In the genomic region with DNA sequence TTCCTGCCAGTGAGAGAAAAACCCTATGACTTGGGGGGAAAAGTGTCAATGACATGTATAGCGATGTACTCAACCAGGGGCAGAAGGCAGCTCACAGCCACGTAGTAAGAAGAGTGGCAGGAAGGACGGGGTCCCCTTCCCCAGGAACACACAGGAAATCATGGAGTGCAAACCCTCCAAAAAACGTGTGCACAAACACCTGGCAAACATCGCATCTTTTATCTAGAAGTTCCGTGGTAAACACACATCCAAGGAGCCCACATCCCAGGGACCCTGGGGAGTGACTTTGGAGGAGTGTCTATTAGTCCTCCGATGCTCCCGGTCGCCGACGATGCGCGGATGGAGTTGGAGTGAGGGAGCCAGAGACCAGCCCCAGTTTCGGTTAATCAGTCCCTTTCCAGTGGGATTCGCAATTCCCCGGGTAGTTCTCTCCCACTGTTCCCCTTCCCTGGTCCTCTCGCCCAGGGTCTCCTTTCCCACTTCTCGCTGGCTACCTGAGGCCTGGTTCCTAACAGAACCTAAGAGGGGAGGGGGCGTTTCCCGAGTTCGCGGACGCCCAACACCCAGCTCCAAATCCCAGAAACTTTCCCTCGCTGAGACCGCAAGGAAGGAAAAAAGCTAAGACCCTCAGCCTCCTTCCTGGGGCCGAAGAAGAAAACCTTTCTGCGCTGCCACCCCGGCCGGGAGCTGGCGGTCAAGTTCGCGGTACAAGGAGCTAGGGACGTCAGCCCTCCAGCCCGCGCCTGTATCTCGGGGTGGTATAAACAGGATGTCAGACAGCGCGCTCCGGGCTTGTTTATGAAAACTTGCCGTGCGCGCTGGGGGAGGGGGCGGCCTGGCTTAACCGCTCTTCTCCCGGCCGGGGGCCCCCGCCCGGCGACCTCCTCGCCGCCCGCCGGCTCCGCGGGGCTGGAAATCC, we compare ENCODE assay signal across 8 cellular contexts. TPM values are rescaled to one million over a fixed set of nuclear protein-coding genes. Genes with fewer than 3 reads are reported as not detected.
DNase-seq lines count a peak whose midpoint lies in the region; ATAC-seq and TF ChIP-seq lines count a peak whose summit lies in the region.

No MANE protein-coding gene starts in this region.

- DNase-seq in ELF-1 (ENCODE audit: low read depth, low spot score) (peak; percentile 65), Karpas-422 (peak; percentile 79), WTC11 (ENCODE audit: low spot score) (peak; percentile 57), cardiac fibroblast (ENCODE audit: low read depth in 2 of 2) (peak; percentile 65 to 72), kidney epithelial cell (ENCODE audit: low read depth) (no peak), amniotic stem cell (lab: John Stamatoyannopoulos, UW) (no peak)
- DNase-seq in stimulated activated CD4-positive, alpha-beta T cell treated with anti-CD3 and anti-CD28 coated beads, Interleukin-1b, Interleukin-23, amount 100 ng/mL, for 24 hours (ENCODE audit: low read depth in 4 of 4, low spot score in 1 of 4), result peak in 3 of 4 experiments; percentile 41 to 43 (median 42)

- peaks cover 34% of the 10 kb centered on the region for H3K27me3 Mint-ChIP-seq in WTC11 (ENCODE audit: low read depth)

- H3K9me3 Mint-ChIP-seq in WTC11, result no peaks in the 10 kb centered on the region

- TF ChIP-seq CTCF in WTC11 (IDR thresholded peaks at IDR 0.05) (no peak), cardiac fibroblast (IDR thresholded peaks at IDR 0.05; ENCODE audit: low read depth, low read length) (no peak), kidney epithelial cell (IDR thresholded peaks at IDR 0.05; ENCODE audit: insufficient read depth, low read length, poor library complexity, severe bottlenecking) (no peak)

- ATAC-seq in GM21786 (IDR thresholded peaks at IDR 0.05; ENCODE audit: unreplicated experiment) (peak; percentile 40), WTC11 (peak; percentile 9)

- POLR2A ChIA-PET in WTC11 (lab: Charles Lee), result interaction anchor here (0.8 to 2.0 kb wide), 5 partner anchors 9 to 205 kb away, joined by 3 to 7 read pairs (median 4); no protein-coding TSS in a partner anchor

- no peaks in the 10 kb centered on the region for H3K36me3 Mint-ChIP-seq in WTC11

- H3K4me1 Mint-ChIP-seq in WTC11, result peaks cover 33% of the 10 kb centered on the region

- H3K4me1 ChIP-seq in Karpas-422 (ENCODE audit: low read length), result peaks cover 41% of the 10 kb centered on the region

- H3K79me2 ChIP-seq in Karpas-422 (ENCODE audit: low read length), result no peaks in the 10 kb centered on the region

- H3K4me2 ChIP-seq in Karpas-422 (ENCODE audit: low read depth, low read length, poor library complexity, severe bottlenecking), result peak overlapping the region; percentile 75

- H4K20me1 ChIP-seq in Karpas-422 (ENCODE audit: insufficient read depth, low read depth, low read length), result peaks cover 33% of the 10 kb centered on the region

- peak overlapping the region; percentile 89 for H3K4me3 Mint-ChIP-seq in WTC11

- H3K27ac Mint-ChIP-seq in WTC11, result peak overlapping the region; percentile 72

- H3K27me3 ChIP-seq in Karpas-422 (ENCODE audit: low read length) (no peaks in the 10 kb centered on the region), kidney epithelial cell (ENCODE audit: control insufficient read depth, insufficient read depth, low read length) (no peaks in the 10 kb centered on the region)

- H2AFZ ChIP-seq in Karpas-422 (ENCODE audit: low read length), result no peak overlapping the region

- no peaks in the 10 kb centered on the region for H3K9me2 ChIP-seq in Karpas-422 (replicated peaks; ENCODE audit: insufficient read depth, low read length)

- H3K4me3 ChIP-seq in Karpas-422 (ENCODE audit: low read length) (peak overlapping the region; percentile 74), cardiac fibroblast (replicated peaks in 1 of 2; ENCODE audit: low read depth in 2 of 2, low read length in 2 of 2) (peak overlapping the region; percentile 73 to 89), kidney epithelial cell (ENCODE audit: low read depth, low read length) (peak overlapping the region; percentile 59)

- no peaks in the 10 kb centered on the region for H3K9me3 ChIP-seq in Karpas-422 (ENCODE audit: low read length)

- no peaks in the 10 kb centered on the region for H3K36me3 ChIP-seq in Karpas-422 (ENCODE audit: insufficient read depth, low read length)
- no peaks in the 10 kb centered on the region for H3K36me3 ChIP-seq in kidney epithelial cell (ENCODE audit: control insufficient read depth, insufficient read depth, low read length)

- no peak overlapping the region for H3K27ac ChIP-seq in Karpas-422 (ENCODE audit: low read length)

- CTCF ChIA-PET in WTC11 (lab: Charles Lee), result interaction anchor here (0.6 to 2.2 kb wide), 7 partner anchors 9 to 1510 kb away, joined by 3 to 10 read pairs (median 4); no protein-coding TSS in a partner anchor

- H3K9ac ChIP-seq in Karpas-422 (ENCODE audit: low read length), result peak overlapping the region; percentile 79

TF ChIP-seq in WTC11, 78 proteins besides CTCF, POLR2A, EP300 and RAD21:
- TF ChIP-seq PRRX2 (CRISPR knock-in tag; IDR thresholded peaks at IDR 0.05), result no peak
- no peak for TF ChIP-seq RORB (CRISPR knock-in tag; IDR thresholded peaks at IDR 0.05)
- TF ChIP-seq ZNF317 (CRISPR knock-in tag; IDR thresholded peaks at IDR 0.05; ENCODE audit: borderline replicate concordance, low read depth), result no peak
- no peak for TF ChIP-seq EMX1 (CRISPR knock-in tag; IDR thresholded peaks at IDR 0.05)
- TF ChIP-seq, protein P1, sequence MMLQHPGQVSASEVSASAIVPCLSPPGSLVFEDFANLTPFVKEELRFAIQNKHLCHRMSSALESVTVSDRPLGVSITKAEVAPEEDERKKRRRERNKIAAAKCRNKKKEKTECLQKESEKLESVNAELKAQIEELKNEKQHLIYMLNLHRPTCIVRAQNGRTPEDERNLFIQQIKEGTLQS (CRISPR knock-in tag; conservative IDR thresholded peaks at IDR 0.05), result no peak
- no peak for TF ChIP-seq SMAD3 (CRISPR knock-in tag; IDR thresholded peaks at IDR 0.05; ENCODE audit: borderline replicate concordance)
- TF ChIP-seq, protein P2, sequence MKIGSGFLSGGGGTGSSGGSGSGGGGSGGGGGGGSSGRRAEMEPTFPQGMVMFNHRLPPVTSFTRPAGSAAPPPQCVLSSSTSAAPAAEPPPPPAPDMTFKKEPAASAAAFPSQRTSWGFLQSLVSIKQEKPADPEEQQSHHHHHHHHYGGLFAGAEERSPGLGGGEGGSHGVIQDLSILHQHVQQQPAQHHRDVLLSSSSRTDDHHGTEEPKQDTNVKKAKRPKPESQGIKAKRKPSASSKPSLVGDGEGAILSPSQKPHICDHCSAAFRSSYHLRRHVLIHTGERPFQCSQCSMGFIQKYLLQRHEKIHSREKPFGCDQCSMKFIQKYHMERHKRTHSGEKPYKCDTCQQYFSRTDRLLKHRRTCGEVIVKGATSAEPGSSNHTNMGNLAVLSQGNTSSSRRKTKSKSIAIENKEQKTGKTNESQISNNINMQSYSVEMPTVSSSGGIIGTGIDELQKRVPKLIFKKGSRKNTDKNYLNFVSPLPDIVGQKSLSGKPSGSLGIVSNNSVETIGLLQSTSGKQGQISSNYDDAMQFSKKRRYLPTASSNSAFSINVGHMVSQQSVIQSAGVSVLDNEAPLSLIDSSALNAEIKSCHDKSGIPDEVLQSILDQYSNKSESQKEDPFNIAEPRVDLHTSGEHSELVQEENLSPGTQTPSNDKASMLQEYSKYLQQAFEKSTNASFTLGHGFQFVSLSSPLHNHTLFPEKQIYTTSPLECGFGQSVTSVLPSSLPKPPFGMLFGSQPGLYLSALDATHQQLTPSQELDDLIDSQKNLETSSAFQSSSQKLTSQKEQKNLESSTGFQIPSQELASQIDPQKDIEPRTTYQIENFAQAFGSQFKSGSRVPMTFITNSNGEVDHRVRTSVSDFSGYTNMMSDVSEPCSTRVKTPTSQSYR (CRISPR knock-in tag; IDR thresholded peaks at IDR 0.05), result no peak
- TF ChIP-seq, protein P3, sequence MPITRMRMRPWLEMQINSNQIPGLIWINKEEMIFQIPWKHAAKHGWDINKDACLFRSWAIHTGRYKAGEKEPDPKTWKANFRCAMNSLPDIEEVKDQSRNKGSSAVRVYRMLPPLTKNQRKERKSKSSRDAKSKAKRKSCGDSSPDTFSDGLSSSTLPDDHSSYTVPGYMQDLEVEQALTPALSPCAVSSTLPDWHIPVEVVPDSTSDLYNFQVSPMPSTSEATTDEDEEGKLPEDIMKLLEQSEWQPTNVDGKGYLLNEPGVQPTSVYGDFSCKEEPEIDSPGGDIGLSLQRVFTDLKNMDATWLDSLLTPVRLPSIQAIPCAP (CRISPR knock-in tag; IDR thresholded peaks at IDR 0.05), result no peak

RNA-seq across cellular contexts. Expression of a gene that starts 0.9 kb away (rescaled TPM):
- total RNA-seq in Karpas-422 (2014; rRNA removed; shearing (Covaris generic); ENCODE audit: low replicate concordance), result 19.6 and 33.7 TPM in 2 replicates
- total RNA-seq in WTC11 (2021), result 21.1 to 28.2 TPM (median 27.8 TPM) in 3 replicates
- total RNA-seq in kidney epithelial cell, result 138 and 156 TPM in 2 replicates

Comparison
In these comparisons a context has a peak if more than half of its experiments do, and no peak if none do; other contexts are left out.
1. DNase-seq: peak in ELF-1 (single experiment), Karpas-422 (single experiment), WTC11 (single experiment), cardiac fibroblast (2 of 2) and stimulated activated CD4-positive, alpha-beta T cell treated with anti-CD3 and anti-CD28 coated beads, Interleukin-1b, Interleukin-23, amount 100 ng/mL, for 24 hours (3 of 4); none in kidney epithelial cell (single experiment) and amniotic stem cell (single experiment).
2. Peak in every context shown above with its lines, with median percentiles within 50 percentile points of each other: H3K4me3 ChIP-seq.